13 cellular contexts compared by ENCODE assay signal in the genomic region with DNA sequence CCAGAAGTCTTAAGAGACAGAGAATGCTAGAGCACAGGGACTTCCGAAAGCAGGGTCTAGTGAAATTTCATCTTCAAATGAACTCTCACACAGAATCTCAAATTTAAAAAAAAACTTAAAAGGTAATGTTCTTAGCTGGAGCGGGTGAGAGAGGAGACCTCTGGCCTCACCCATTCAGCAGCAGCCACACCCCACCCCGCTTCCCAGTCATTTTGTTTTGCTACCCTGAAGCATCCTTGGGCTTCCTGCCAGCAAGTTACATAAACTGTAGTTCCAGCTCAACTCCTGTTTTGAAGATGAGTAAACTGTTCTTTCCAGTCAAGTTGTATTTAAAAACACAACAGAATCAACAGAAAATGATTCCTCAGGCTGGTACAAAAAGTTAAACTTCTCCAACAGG.
DNase-seq lines count a peak whose midpoint lies in the region; TF ChIP-seq lines count a peak whose summit lies in the region.
"Had no signal": no experiment of that assay in that cellular context is flagged by ENCODE, and none has a peak within 500 bp of the region (broad histone marks: within the 10 kb centered on the region; RNA-seq: fewer than 3 reads in every experiment).

No MANE protein-coding gene starts in this region.

- dilution Hi-C loops in mammary epithelial cell (cut with HindIII; ENCODE audit: low sequenced_read_pairs), result no loop called here

- no peak overlapping the region for H3K4me3 ChIP-seq in mammary epithelial cell (replicated peaks in 1 of 3; ENCODE audit: insufficient read depth in 1 of 3, low read depth in 2 of 3, low read length in 3 of 3)
- H3K4me3 ChIP-seq: GM12878 had no signal

- H3K4me1 ChIP-seq in mammary epithelial cell (ENCODE audit: insufficient read depth, low read length), result peaks cover 3% of the 10 kb centered on the region

- no peaks in the 10 kb centered on the region for H4K20me1 ChIP-seq in mammary epithelial cell (ENCODE audit: insufficient read depth, low read length)

- peaks cover 1% of the 10 kb centered on the region for H3K27me3 ChIP-seq in mammary epithelial cell (ENCODE audit: insufficient read depth, low read length)

- H3K79me2 ChIP-seq in mammary epithelial cell (ENCODE audit: insufficient read depth, low read length), result no peaks in the 10 kb centered on the region

- no peak overlapping the region for H3K4me2 ChIP-seq in mammary epithelial cell (ENCODE audit: insufficient read depth, low read depth, low read length)

- in situ Hi-C loops in mammary epithelial cell (cut with MboI; ENCODE audit: low sequenced_read_pairs in 2 of 2), result loop anchor here in 1 of 2 donors (10.0 kb wide), 1 partner anchor 144 kb away; no protein-coding TSS in a partner anchor

- H2AFZ ChIP-seq in mammary epithelial cell (ENCODE audit: low read depth, low read length), result no peak overlapping the region

- DNase-seq in COR-L47 (lab: John Stamatoyannopoulos, UW) (peak; percentile 49), LHCN-M2 (ENCODE audit: low read depth) (peak; percentile 54), mammary epithelial cell (peak; percentile 37), iris pigment epithelial cell (ENCODE audit: low read depth) (peak; percentile 54), dedifferentiated amniotic fluid mesenchymal stem cell (ENCODE audit: extremely low spot score) (no peak), D341Med (ENCODE audit: low spot score) (no peak), SIG-M5 treated with dmso at 0.1 percent for 504 hours (lab: John Stamatoyannopoulos, UW; ENCODE audit: unreplicated experiment) (no peak), HUDEP-2 (lab: John Stamatoyannopoulos, UW; ENCODE audit: unreplicated experiment in 76 of 76) (no peak)
- DNase-seq: activated naive CD4-positive, alpha-beta T cell treated with anti-CD3 and anti-CD28 coated beads, Interleukin-2, amount 50 U/mL, for 16 hours; MM.1S; NCI-H2029; stimulated activated CD4-positive, alpha-beta T cell treated with anti-CD3 and anti-CD28 coated beads, Interleukin-2, amount 100 ng/mL, for 48 hours had no signal

- WGBS in mammary epithelial cell (ENCODE audit: low coverage, missing lambda C conversion rate), result 53% methylated on average over 3 of the region's 3 CpGs

- no peak overlapping the region for H3K9ac ChIP-seq in mammary epithelial cell (ENCODE audit: insufficient read depth, low read length)

- no peaks in the 10 kb centered on the region for H3K9me3 ChIP-seq in mammary epithelial cell (replicated peaks; ENCODE audit: insufficient read depth, low read length)

- H3K36me3 ChIP-seq in mammary epithelial cell (ENCODE audit: insufficient read depth, low read length), result no peaks in the 10 kb centered on the region

- H3K27ac ChIP-seq in mammary epithelial cell (ENCODE audit: insufficient read depth, low read depth, low read length), result no peak overlapping the region

- TF ChIP-seq CTCF in mammary epithelial cell (conservative IDR thresholded peaks at IDR 0.05 in 1 of 2, IDR thresholded peaks at IDR 0.05 in 1 of 2; ENCODE audit: extremely low read depth in 1 of 2, insufficient read depth in 1 of 2, low read depth in 1 of 2, low read length in 2 of 2), result no peak

- BruUV-seq in mammary epithelial cell (replicated peaks; lab: Mats Ljungman, UMichigan), result no TSS peak

- intact Hi-C loops in mammary epithelial cell (cut with micrococcal nuclease), result loop anchor here (10.0 kb wide), 1 partner anchor 964 kb away; no protein-coding TSS in a partner anchor

- CTCF ChIA-PET in mammary epithelial cell (lab: Charles Lee; ENCODE audit: low non-redundant PET), result interaction anchor here (0.6 kb wide), 1 partner anchor 268 kb away, joined by 3 read pairs; no protein-coding TSS in a partner anchor

Comparison
In these comparisons a context has a peak if more than half of its experiments do, and no peak if none do; other contexts are left out.
1. DNase-seq: peak in COR-L47 (single experiment), LHCN-M2 (single experiment), mammary epithelial cell (single experiment) and iris pigment epithelial cell (single experiment); none in dedifferentiated amniotic fluid mesenchymal stem cell (single experiment), D341Med (single experiment), SIG-M5 treated with dmso at 0.1 percent for 504 hours (single experiment) and HUDEP-2 (0 of 76).